Comparison of ENCODE assay signal across 11 cellular contexts in genomic region chr19:49447485-49448431, GRCh38. TPM values are rescaled to one million over a fixed set of nuclear protein-coding genes. Genes with fewer than 3 reads are reported as not detected.
A peak's percentile ranks its signal among the peaks of the same experiment; 100 is the strongest.
DNase-seq lines count a peak whose midpoint lies in the region; ATAC-seq and TF ChIP-seq lines count a peak whose summit lies in the region.
"Had no signal": no experiment of that assay in that cellular context is flagged by ENCODE, and none has a peak within 500 bp of the region (broad histone marks: within the 10 kb centered on the region; RNA-seq: fewer than 3 reads in every experiment).

No MANE protein-coding gene starts in this region.

- no peaks in the 10 kb centered on the region for H3K9me3 Mint-ChIP-seq in activated naive CD4-positive, alpha-beta T cell treated with anti-CD3 and anti-CD28 coated beads, Interleukin-2, amount 10 ng/mL, durations not matched to agents 7 days and 5 days
- no peaks in the 10 kb centered on the region for H3K9me3 Mint-ChIP-seq in activated naive CD4-positive, alpha-beta T cell treated with anti-CD3 and anti-CD28 coated beads, Interleukin-2, amount 50 U/mL, for 72 hours
- no peaks in the 10 kb centered on the region for H3K9me3 Mint-ChIP-seq in stimulated activated naive CD8-positive, alpha-beta T cell treated with anti-CD3 and anti-CD28 coated beads, Interleukin-15, Interleukin-2, amounts not matched to agents 100 ng/mL and 50 ng/mL, for 24 hours

- no peak for DNase-seq in activated naive CD4-positive, alpha-beta T cell treated with anti-CD3 and anti-CD28 coated beads, Interleukin-2, amount 10 ng/mL, durations not matched to agents 7 days and 5 days
- DNase-seq in activated naive CD4-positive, alpha-beta T cell treated with anti-CD3 and anti-CD28 coated beads, Interleukin-2, amount 50 U/mL, for 72 hours (ENCODE audit: low spot score in 2 of 2) = no peak
- DNase-seq in RWPE1 (ENCODE audit: low spot score) (no peak), fibroblast of mammary gland (ENCODE audit: low read depth) (peak; percentile 69), posterior cingulate gyrus (no peak)
- DNase-seq: T-helper 1 cell had no signal

- H3K4me1 Mint-ChIP-seq in activated naive CD4-positive, alpha-beta T cell treated with anti-CD3 and anti-CD28 coated beads, Interleukin-2, amount 10 ng/mL, durations not matched to agents 7 days and 5 days = peaks cover 80% of the 10 kb centered on the region
- peaks cover 41% of the 10 kb centered on the region for H3K4me1 Mint-ChIP-seq in stimulated activated naive CD8-positive, alpha-beta T cell treated with anti-CD3 and anti-CD28 coated beads, Interleukin-15, Interleukin-2, amounts not matched to agents 100 ng/mL and 50 ng/mL, for 24 hours (ENCODE audit: low read depth)

- peak overlapping the region; percentile 6 for H3K4me3 ChIP-seq in fibroblast of mammary gland (ENCODE audit: control insufficient read depth, low read depth, low read length)
- H3K4me3 ChIP-seq: adrenal gland, mucosa of descending colon had no signal

- CTCF ChIA-PET in activated naive CD4-positive, alpha-beta T cell treated with anti-CD3 and anti-CD28 coated beads, Interleukin-2, amount 10 ng/mL, durations not matched to agents 7 days and 5 days (lab: Charles Lee) = interaction anchor here (1.9 kb wide), 1 partner anchor 23 kb away, joined by 5 read pairs; no protein-coding TSS in a partner anchor
- CTCF ChIA-PET in RWPE1 (lab: Yijun Ruan, JAX) = no interaction called here

- peaks cover 54% of the 10 kb centered on the region for H3K36me3 Mint-ChIP-seq in activated naive CD4-positive, alpha-beta T cell treated with anti-CD3 and anti-CD28 coated beads, Interleukin-2, amount 10 ng/mL, durations not matched to agents 7 days and 5 days
- peaks cover 11 to 41% of the 10 kb centered on the region in 2 donors for H3K36me3 Mint-ChIP-seq in activated naive CD4-positive, alpha-beta T cell treated with anti-CD3 and anti-CD28 coated beads, Interleukin-2, amount 50 U/mL, for 72 hours
- H3K36me3 Mint-ChIP-seq in stimulated activated naive CD8-positive, alpha-beta T cell treated with anti-CD3 and anti-CD28 coated beads, Interleukin-15, Interleukin-2, amounts not matched to agents 100 ng/mL and 50 ng/mL, for 24 hours (ENCODE audit: low read depth) = peaks cover 38% of the 10 kb centered on the region

- TF ChIP-seq CTCF in RWPE1 (conservative IDR thresholded peaks at IDR 0.05; ENCODE audit: low read depth) (no peak), fibroblast of mammary gland (conservative IDR thresholded peaks at IDR 0.05; ENCODE audit: control insufficient read depth, insufficient read depth, low read depth, low read length) (no peak)

- no peak for ATAC-seq in activated naive CD4-positive, alpha-beta T cell treated with anti-CD3 and anti-CD28 coated beads, Interleukin-2, amount 50 U/mL, for 72 hours
- no peak for ATAC-seq in GM21423 (IDR thresholded peaks at IDR 0.05; ENCODE audit: unreplicated experiment)
- no peak for ATAC-seq in GM21528 (IDR thresholded peaks at IDR 0.05; ENCODE audit: low FRiP score, unreplicated experiment)
- ATAC-seq: mucosa of descending colon had no signal

- intact Hi-C loops in posterior cingulate gyrus (cut with DNase I) = no loop called here

- POLR2A ChIA-PET in RWPE1 (lab: Yijun Ruan, JAX; ENCODE audit: low non-redundant PET) = no interaction called here

- peak overlapping the region; percentile 49 for H3K27ac ChIP-seq in RWPE1
- H3K27ac ChIP-seq: adrenal gland had no signal

- H3K27me3 Mint-ChIP-seq in activated naive CD4-positive, alpha-beta T cell treated with anti-CD3 and anti-CD28 coated beads, Interleukin-2, amount 10 ng/mL, durations not matched to agents 7 days and 5 days = peaks cover 13% of the 10 kb centered on the region
- no peaks in the 10 kb centered on the region for H3K27me3 Mint-ChIP-seq in stimulated activated naive CD8-positive, alpha-beta T cell treated with anti-CD3 and anti-CD28 coated beads, Interleukin-15, Interleukin-2, amounts not matched to agents 100 ng/mL and 50 ng/mL, for 24 hours

- no peak overlapping the region for H3K4me3 Mint-ChIP-seq in activated naive CD4-positive, alpha-beta T cell treated with anti-CD3 and anti-CD28 coated beads, Interleukin-2, amount 10 ng/mL, durations not matched to agents 7 days and 5 days
- H3K4me3 Mint-ChIP-seq in stimulated activated naive CD8-positive, alpha-beta T cell treated with anti-CD3 and anti-CD28 coated beads, Interleukin-15, Interleukin-2, amounts not matched to agents 100 ng/mL and 50 ng/mL, for 24 hours = no peak overlapping the region

- H3K27ac Mint-ChIP-seq in activated naive CD4-positive, alpha-beta T cell treated with anti-CD3 and anti-CD28 coated beads, Interleukin-2, amount 10 ng/mL, durations not matched to agents 7 days and 5 days = peak overlapping the region; percentile 49
- H3K27ac Mint-ChIP-seq in activated naive CD4-positive, alpha-beta T cell treated with anti-CD3 and anti-CD28 coated beads, Interleukin-2, amount 50 U/mL, for 72 hours = peak overlapping the region in 1 of 2 donors; percentile 47
- H3K27ac Mint-ChIP-seq in stimulated activated naive CD8-positive, alpha-beta T cell treated with anti-CD3 and anti-CD28 coated beads, Interleukin-15, Interleukin-2, amounts not matched to agents 100 ng/mL and 50 ng/mL, for 24 hours = peak overlapping the region; percentile 28

RNA-seq across cellular contexts. Expression of gene PIH1D1, which starts 3.9 kb away (rescaled TPM):
- 100 to 1,000 TPM in 1 of 2 donors, 10 to 100 TPM in 1; 92.9 to 184 TPM for total RNA-seq in activated naive CD4-positive, alpha-beta T cell treated with anti-CD3 and anti-CD28 coated beads, Interleukin-2, amount 50 U/mL, for 72 hours

RNA-seq across cellular contexts. Expression of gene ALDH16A1, which starts 5.3 kb away (rescaled TPM):
- total RNA-seq in activated naive CD4-positive, alpha-beta T cell treated with anti-CD3 and anti-CD28 coated beads, Interleukin-2, amount 50 U/mL, for 72 hours = 10 to 100 TPM; 22.6 to 34.0 TPM

RNA-seq across cellular contexts. Expression of gene SLC17A7, which starts 6.4 kb away (rescaled TPM):
- total RNA-seq in activated naive CD4-positive, alpha-beta T cell treated with anti-CD3 and anti-CD28 coated beads, Interleukin-2, amount 50 U/mL, for 72 hours = under 1 TPM; 0.20 to 0.33 TPM

RNA-seq across cellular contexts. Expression of gene GFY, which starts 22.6 kb away (rescaled TPM):
- total RNA-seq in activated naive CD4-positive, alpha-beta T cell treated with anti-CD3 and anti-CD28 coated beads, Interleukin-2, amount 50 U/mL, for 72 hours = not detected
- total RNA-seq: adrenal gland, mucosa of descending colon had no signal

RNA-seq across cellular contexts. Expression of gene PTH2, which starts 24.5 kb away (rescaled TPM):
- not detected for total RNA-seq in activated naive CD4-positive, alpha-beta T cell treated with anti-CD3 and anti-CD28 coated beads, Interleukin-2, amount 50 U/mL, for 72 hours
- total RNA-seq: adrenal gland, mucosa of descending colon had no signal
